29 cellular contexts compared by ENCODE assay signal in genomic region chr2:44131177-44131576, GRCh38. TPM values are rescaled to one million over a fixed set of nuclear protein-coding genes. Genes with fewer than 3 reads are reported as not detected.
A peak's percentile ranks its signal among the peaks of the same experiment; 100 is the strongest.
DNase-seq lines count a peak whose midpoint lies in the region; ATAC-seq and TF ChIP-seq lines count a peak whose summit lies in the region.
"Had no signal": no experiment of that assay in that cellular context is flagged by ENCODE, and none has a peak within 500 bp of the region (broad histone marks: within the 10 kb centered on the region; RNA-seq: fewer than 3 reads in every experiment).

No MANE protein-coding gene starts in this region.

- no peak overlapping the region for H3K9ac ChIP-seq in HUES48 (ENCODE audit: low read depth, low read length)
- no peak overlapping the region for H3K9ac ChIP-seq in endodermal cell (ENCODE audit: extremely low read depth, low read length, poor library complexity, severe bottlenecking)

- no peak overlapping the region for H3K4me3 ChIP-seq in heart right ventricle
- no peak overlapping the region for H3K4me3 ChIP-seq in HUES48 (ENCODE audit: low read depth, low read length)
- peak overlapping the region; percentile 0 for H3K4me3 ChIP-seq in endodermal cell (ENCODE audit: low read length)
- peak overlapping the region in 1 of 4 donors; percentile 14 for H3K4me3 ChIP-seq in gastrocnemius medialis
- H3K4me3 ChIP-seq: body of pancreas, hepatocyte, Peyer's patch, transverse colon had no signal

- no peak for ATAC-seq in heart right ventricle
- no peak for ATAC-seq in Right ventricle myocardium superior (ENCODE audit: poor library complexity)
- peak in 1 of 2 donors; percentile 19 for ATAC-seq in gastrocnemius medialis
- no peak for ATAC-seq in GM21528 (IDR thresholded peaks at IDR 0.05; ENCODE audit: low FRiP score, unreplicated experiment)
- ATAC-seq: body of pancreas, left lobe of liver had no signal

- peak overlapping the region; percentile 74 for H3K27ac Mint-ChIP-seq in endodermal cell
- H3K27ac Mint-ChIP-seq: activated CD4-positive, alpha-beta memory T cell treated with anti-CD3 and anti-CD28 coated beads, Interleukin-2, amount 10 ng/mL, durations not matched to agents 7 days and 5 days; activated T-helper 1 cell treated with anti-CD3 and anti-CD28 coated beads, Interleukin-12 subunit alpha, Interleukin-12 subunit beta, Interleukin-2, Interleukin-4 antibody, amounts not matched to agents 30 ng/mL and 10 ng/mL and 1 ng/mL, durations not matched to agents 14 hours and 24 hours and 36 hours; B cell; CD8-positive, alpha-beta memory T cell; mesothelial cell of epicardium had no signal

- no peaks in the 10 kb centered on the region for H3K27me3 Mint-ChIP-seq in endodermal cell (ENCODE audit: insufficient read depth)
- H3K27me3 Mint-ChIP-seq: naive B cell had no signal

- peaks cover 0 to 7% (median 0%) of the 10 kb centered on the region in 11 donors for H3K9me3 ChIP-seq in heart right ventricle
- no peaks in the 10 kb centered on the region; the same call in 1 of the 2 replicates for H3K9me3 ChIP-seq in HUES48 (ENCODE audit: control insufficient read depth, insufficient read depth, low read length)
- peaks cover 26% of the 10 kb centered on the region for H3K9me3 ChIP-seq in endodermal cell (ENCODE audit: control insufficient read depth, low read length)
- H3K9me3 ChIP-seq in gastrocnemius medialis = no peaks in the 10 kb centered on the region
- H3K9me3 ChIP-seq: body of pancreas, neutrophil, Peyer's patch, transverse colon had no signal

- peaks cover 0 to 17% (median 8%) of the 10 kb centered on the region in 9 donors for H3K4me1 ChIP-seq in heart right ventricle
- peaks cover 37% of the 10 kb centered on the region for H3K4me1 ChIP-seq in HUES48 (ENCODE audit: control insufficient read depth, insufficient read depth, low read length)
- no peaks in the 10 kb centered on the region for H3K4me1 ChIP-seq in endodermal cell (ENCODE audit: control insufficient read depth, insufficient read depth, low read length)
- peaks cover 34 to 39% of the 10 kb centered on the region in 2 donors for H3K4me1 ChIP-seq in gastrocnemius medialis
- H3K4me1 ChIP-seq: body of pancreas, Peyer's patch, transverse colon had no signal

- H3K27ac ChIP-seq in heart right ventricle = peak overlapping the region in 9 of 10 donors; percentile 21 to 81 (median 50)
- H3K27ac ChIP-seq in HUES48 (ENCODE audit: low read depth, low read length) = peak overlapping the region; percentile 86
- no peak overlapping the region for H3K27ac ChIP-seq in endodermal cell (ENCODE audit: low read depth, low read length)
- peak overlapping the region; percentile 80 to 89 (median 86) for H3K27ac ChIP-seq in gastrocnemius medialis
- H3K27ac ChIP-seq: body of pancreas, hepatocyte, neutrophil, Peyer's patch, transverse colon had no signal

- H3K4me1 Mint-ChIP-seq in endodermal cell = peaks cover 19% of the 10 kb centered on the region
- H3K4me1 Mint-ChIP-seq: B cell; CD8-positive, alpha-beta memory T cell; naive B cell had no signal

- DNase-seq in heart right ventricle (no peak), Right ventricle myocardium superior (no peak), endodermal cell (no peak), gastrocnemius medialis (no peak), 8988T (no peak)
- DNase-seq in activated CD8-positive, alpha-beta memory T cell treated with anti-CD3 and anti-CD28 coated beads for 24 hours = no peak
- DNase-seq: activated CD4-positive, alpha-beta memory T cell treated with anti-CD3 and anti-CD28 coated beads, Interleukin-2, amount 10 ng/mL, durations not matched to agents 7 days and 5 days; activated CD4-positive, CD25-positive, alpha-beta regulatory T cell treated with anti-CD3 and anti-CD28 coated beads, Interleukin-2, amount 50 U/mL, for 72 hours; activated CD8-positive, alpha-beta memory T cell treated with anti-CD3 and anti-CD28 coated beads, Interleukin-2, amount 50 U/mL, for 48 hours; activated naive CD4-positive, alpha-beta T cell treated with Interleukin-2 at 50 U/mL for 16 hours; body of pancreas; CD8-positive, alpha-beta memory T cell; Karpas-422; naive B cell; NCI-H2081; NCI-H748 treated with DMSO at 0.1 percent for 48 hours; Peyer's patch; SIG-M5; stimulated activated CD4-positive, alpha-beta T cell treated with anti-CD3 and anti-CD28 coated beads, Interleukin-15, amount 100 ng/mL, for 24 hours; stimulated activated CD4-positive, alpha-beta T cell treated with anti-CD3 and anti-CD28 coated beads, Interleukin-4, amount 100 ng/mL, for 4 hours; transverse colon had no signal

- no peaks in the 10 kb centered on the region for H3K36me3 ChIP-seq in heart right ventricle
- no peaks in the 10 kb centered on the region for H3K36me3 ChIP-seq in HUES48 (ENCODE audit: control insufficient read depth, insufficient read depth, low read length)
- no peaks in the 10 kb centered on the region for H3K36me3 ChIP-seq in endodermal cell (ENCODE audit: control insufficient read depth, insufficient read depth, low read length)
- no peaks in the 10 kb centered on the region for H3K36me3 ChIP-seq in gastrocnemius medialis
- H3K36me3 ChIP-seq: neutrophil, Peyer's patch, transverse colon had no signal

- in situ Hi-C loops in gastrocnemius medialis (cut with MboI; ENCODE audit: low sequenced_read_pairs in 4 of 4) = no loop called here

- H3K36me3 Mint-ChIP-seq in endodermal cell (ENCODE audit: low read depth) = peaks cover 7% of the 10 kb centered on the region

- H3K4me3 Mint-ChIP-seq in endodermal cell = no peak overlapping the region
- H3K4me3 Mint-ChIP-seq: activated CD4-positive, alpha-beta memory T cell treated with anti-CD3 and anti-CD28 coated beads, Interleukin-2, amount 10 ng/mL, durations not matched to agents 7 days and 5 days; activated T-helper 1 cell treated with anti-CD3 and anti-CD28 coated beads, Interleukin-12 subunit alpha, Interleukin-12 subunit beta, Interleukin-2, Interleukin-4 antibody, amounts not matched to agents 30 ng/mL and 10 ng/mL and 1 ng/mL, durations not matched to agents 14 hours and 24 hours and 36 hours; B cell; CD8-positive, alpha-beta memory T cell; mesothelial cell of epicardium; naive B cell had no signal

- TF ChIP-seq CTCF in heart right ventricle (IDR thresholded peaks at IDR 0.05) (no peak), endodermal cell (conservative IDR thresholded peaks at IDR 0.05) (no peak), gastrocnemius medialis (IDR thresholded peaks at IDR 0.05 in 4 of 5, conservative IDR thresholded peaks at IDR 0.05 in 1 of 5) (no peak)

- H3K9me3 Mint-ChIP-seq in endodermal cell = peaks cover 38% of the 10 kb centered on the region
- H3K9me3 Mint-ChIP-seq: activated T-helper 1 cell treated with anti-CD3 and anti-CD28 coated beads, Interleukin-12 subunit alpha, Interleukin-12 subunit beta, Interleukin-2, Interleukin-4 antibody, amounts not matched to agents 30 ng/mL and 10 ng/mL and 1 ng/mL, durations not matched to agents 14 hours and 24 hours and 36 hours had no signal

- H3K27me3 ChIP-seq in heart right ventricle = no peaks in the 10 kb centered on the region
- no peaks in the 10 kb centered on the region for H3K27me3 ChIP-seq in HUES48 (ENCODE audit: control insufficient read depth, insufficient read depth, low read length)
- H3K27me3 ChIP-seq in endodermal cell (ENCODE audit: control insufficient read depth, insufficient read depth, low read length, poor library complexity, severe bottlenecking) = no peaks in the 10 kb centered on the region
- H3K27me3 ChIP-seq in gastrocnemius medialis = no peaks in the 10 kb centered on the region
- H3K27me3 ChIP-seq: body of pancreas, hepatocyte, neutrophil, Peyer's patch, transverse colon had no signal

- TF ChIP-seq POLR2A in gastrocnemius medialis (IDR thresholded peaks at IDR 0.05) = no peak

- intact Hi-C loops in heart right ventricle (cut with DNase I) = no loop called here
- intact Hi-C loops in Right ventricle myocardium superior (cut with DNase I) = no loop called here
- intact Hi-C loops in gastrocnemius medialis (cut with DNase I; ENCODE audit: low total_unique reads) = no loop called here

RNA-seq across cellular contexts. Expression of gene PPM1B, which starts 37.5 kb away (rescaled TPM):
- total RNA-seq in heart right ventricle (10 to 100 TPM; 40.7 to 69.5 (median 55.7) TPM), Right ventricle myocardium superior (54.8 TPM), endodermal cell (10 to 100 TPM; 54.9 to 70.5 TPM), gastrocnemius medialis (100 to 1,000 TPM in 2 of 4 donors, 10 to 100 TPM in 2; 73.5 to 124 (median 101) TPM)
- 10 to 100 TPM; 20.7 to 24.6 TPM for polyA plus RNA-seq in heart right ventricle
- 43.9 TPM for polyA plus RNA-seq in endodermal cell (2013, experiment 1 of 2)
- 39.6 TPM for polyA plus RNA-seq in endodermal cell (2013, experiment 2 of 2)
